21 cellular contexts compared by ENCODE assay signal in genomic region chr17:79108870-79109269, GRCh38. TPM values are rescaled to one million over a fixed set of nuclear protein-coding genes. Genes with fewer than 3 reads are reported as not detected.
DNase-seq lines count a peak whose midpoint lies in the region; ATAC-seq, FAIRE-seq and TF ChIP-seq lines count a peak whose summit lies in the region.
"Had no signal": no experiment of that assay in that cellular context is flagged by ENCODE, and none has a peak within 500 bp of the region (broad histone marks: within the 10 kb centered on the region; RNA-seq: fewer than 3 reads in every experiment).

No MANE protein-coding gene starts in this region.

- peaks cover 6 to 12% (median 7%) of the 10 kb centered on the region in 3 donors for H3K27me3 Mint-ChIP-seq in CD14-positive monocyte (ENCODE audit: low read depth in 3 of 3)

- TF ChIP-seq CTCF in HepG2 (CRISPR knock-in tag; IDR thresholded peaks at IDR 0.05) (no peak), right lobe of liver (IDR thresholded peaks at IDR 0.05) (no peak), K562 (IDR thresholded peaks at IDR 0.05 in 2 of 3, conservative IDR thresholded peaks at IDR 0.05 in 1 of 3; ENCODE audit: insufficient read depth in 2 of 3, low read depth in 1 of 3, low read length in 3 of 3) (no peak), CD14-positive monocyte (IDR thresholded peaks at IDR 0.05) (no peak)

- H2BK12ac ChIP-seq in neuronal stem cell (ENCODE audit: low read length), result peak overlapping the region; percentile 8

- FAIRE-seq in HepG2 (lab: Jason Lieb, UNC) (no peak), K562 (lab: Jason Lieb, UNC) (no peak)
- FAIRE-seq: A549, D721Med, GM12878, GM12892, GM18507 had no signal

- no peak overlapping the region for H4K8ac ChIP-seq in neuronal stem cell (ENCODE audit: low read depth, low read length)

- no peak for DNase-seq in HepG2 (ENCODE audit: low spot score)
- DNase-seq in right lobe of liver, result no peak
- no peak for DNase-seq in K562 (ENCODE audit: extremely low read depth in 1 of 4, low spot score in 3 of 4)
- no peak for DNase-seq in neuronal stem cell (ENCODE audit: low spot score)
- DNase-seq in glomerular visceral epithelial cell (ENCODE audit: extremely low spot score), result no peak
- no peak for DNase-seq in CD14-positive monocyte (ENCODE audit: low spot score)
- DNase-seq: AML-193; Caco-2; Calu3; CD4-positive, alpha-beta T cell; CD8-positive, alpha-beta T cell; DMS79 treated with DMSO at 0.1 percent for 48 hours; GDM1 had no signal

- peak overlapping the region; percentile 97 for H2AK5ac ChIP-seq in neuronal stem cell (ENCODE audit: low read depth, low read length)

- no peaks in the 10 kb centered on the region for H3K4me1 Mint-ChIP-seq in CD14-positive monocyte
- H3K4me1 Mint-ChIP-seq: B cell had no signal

- no peaks in the 10 kb centered on the region for H3K36me3 ChIP-seq in HepG2 (replicated peaks in 1 of 2; ENCODE audit: control insufficient read depth in 1 of 2, insufficient read depth in 2 of 2, low read length in 2 of 2)
- H3K36me3 ChIP-seq in right lobe of liver, result no peaks in the 10 kb centered on the region
- no peaks in the 10 kb centered on the region for H3K36me3 ChIP-seq in K562 (ENCODE audit: control insufficient read depth, insufficient read depth, low read length)
- no peaks in the 10 kb centered on the region for H3K36me3 ChIP-seq in neuronal stem cell (replicated peaks in 1 of 2; ENCODE audit: control insufficient read depth in 2 of 2, insufficient read depth in 2 of 2, low read length in 2 of 2)

- H3K9ac ChIP-seq in HepG2 (ENCODE audit: insufficient read depth, low read depth, low read length) (no peak overlapping the region), K562 (ENCODE audit: insufficient read depth in 1 of 2, low read depth in 2 of 2, low read length in 2 of 2) (no peak overlapping the region; a peak in 1 of 4 replicates), neuronal stem cell (ENCODE audit: low read depth, low read length, poor library complexity) (peak overlapping the region; percentile 77)

- no TSS peak for BruUV-seq in HepG2 (replicated peaks; lab: Mats Ljungman, UMichigan)
- no TSS peak for BruUV-seq in K562 (replicated peaks; lab: Mats Ljungman, UMichigan)

- H3K27me3 ChIP-seq in HepG2 (ENCODE audit: control insufficient read depth in 1 of 2, insufficient read depth in 2 of 2, low read length in 2 of 2) (peaks cover 54 to 100% of the 10 kb centered on the region in 2 experiments), right lobe of liver (no peaks in the 10 kb centered on the region), K562 (ENCODE audit: control insufficient read depth in 2 of 2, insufficient read depth in 2 of 2, low read length in 2 of 2) (peaks cover 17 to 97% of the 10 kb centered on the region in 2 experiments), neuronal stem cell (ENCODE audit: control insufficient read depth in 3 of 3, insufficient read depth in 3 of 3, low read depth in 1 of 3, low read length in 3 of 3) (peaks cover 0 to 79% (median 0%) of the 10 kb centered on the region in 3 experiments)

- no peak overlapping the region for H3K4me3 ChIP-seq in HepG2 (replicated peaks in 1 of 3; ENCODE audit: insufficient read depth in 1 of 3, low read depth in 2 of 3, low read length in 3 of 3)
- no peak overlapping the region for H3K4me3 ChIP-seq in right lobe of liver
- H3K4me3 ChIP-seq in K562, result no peak overlapping the region
- no peak overlapping the region for H3K4me3 ChIP-seq in neuronal stem cell (ENCODE audit: low read length in 2 of 2)
- H3K4me3 ChIP-seq: A549, GM12878 had no signal

- H3K14ac ChIP-seq in neuronal stem cell (ENCODE audit: low read length), result peak overlapping the region; percentile 4

- H3K9me3 ChIP-seq in HepG2 (ENCODE audit: low read length), result no peaks in the 10 kb centered on the region
- H3K9me3 ChIP-seq in right lobe of liver, result no peaks in the 10 kb centered on the region
- H3K9me3 ChIP-seq in K562 (replicated peaks; ENCODE audit: control insufficient read depth, insufficient read depth, low read depth, low read length), result no peaks in the 10 kb centered on the region
- H3K9me3 ChIP-seq in neuronal stem cell (replicated peaks in 1 of 2; ENCODE audit: control insufficient read depth in 2 of 2, insufficient read depth in 1 of 2, low read depth in 1 of 2, low read length in 2 of 2), result no peaks in the 10 kb centered on the region
- H3K9me3 ChIP-seq: A549, Caco-2 had no signal

- H3K9me3 Mint-ChIP-seq in CD14-positive monocyte, result peaks cover 0 to 2% (median 0%) of the 10 kb centered on the region in 7 donors
- H3K9me3 Mint-ChIP-seq: CD4-positive, alpha-beta T cell; CD8-positive, alpha-beta T cell had no signal

- H3K79me2 ChIP-seq in HepG2 (ENCODE audit: insufficient read depth, low read length), result no peaks in the 10 kb centered on the region
- no peaks in the 10 kb centered on the region for H3K79me2 ChIP-seq in K562 (ENCODE audit: control insufficient read depth, insufficient read depth, low read length)

- TF ChIP-seq EP300 in HepG2 (IDR thresholded peaks at IDR 0.05; ENCODE audit: low read depth in 2 of 2, low read length in 2 of 2) (no peak), HepG2 (CRISPR knock-in tag; IDR thresholded peaks at IDR 0.05; ENCODE audit: borderline replicate concordance) (no peak), K562 (IDR thresholded peaks at IDR 0.05; ENCODE audit: low read length) (no peak)

- H3K27ac Mint-ChIP-seq in CD14-positive monocyte, result no peak overlapping the region
- H3K27ac Mint-ChIP-seq: B cell; CD4-positive, alpha-beta T cell; CD8-positive, alpha-beta T cell had no signal

- WGBS in HepG2 (ENCODE audit: low lambda C conversion rate), result 30% methylated on average over 4 of the region's 15 CpGs
- WGBS in right lobe of liver (ENCODE audit: insufficient coverage, low coverage, low lambda C conversion rate, missing lambda C conversion rate), result 64% methylated on average over 10 of the region's 15 CpGs
- WGBS in K562 (ENCODE audit: insufficient coverage, low coverage, missing lambda C conversion rate), result 12% methylated on average over 13 of the region's 15 CpGs
- WGBS in neuronal stem cell (ENCODE audit: extremely low coverage in 2 of 2, insufficient read length in 2 of 2, insufficient replicate concordance in 1 of 2), 2 donors, result no CpG with 5 or more reads among the region's 15 CpGs

- no peaks in the 10 kb centered on the region for H3K9me1 ChIP-seq in K562 (ENCODE audit: control insufficient read depth, insufficient read depth, low read length)

- in situ Hi-C loops in HepG2 (cut with HindIII; ENCODE audit: extremely low pct_ligation_motif_present, low pct_unique_long_range_greater_than_20kb), result no loop called here
- in situ Hi-C loops in K562 (cut with MboI), result no loop called here

- peak overlapping the region; percentile 22 for H3K23ac ChIP-seq in neuronal stem cell (ENCODE audit: low read depth, low read length, poor library complexity)

- H3K4me1 ChIP-seq in HepG2 (ENCODE audit: insufficient read depth, low read length) (no peaks in the 10 kb centered on the region), right lobe of liver (no peaks in the 10 kb centered on the region), K562 (replicated peaks in 1 of 2; ENCODE audit: control insufficient read depth in 2 of 2, insufficient read depth in 2 of 2, low read length in 2 of 2) (peaks cover 0 to 17% of the 10 kb centered on the region in 2 experiments; a peak in 1 of 5 replicates), neuronal stem cell (ENCODE audit: control insufficient read depth in 2 of 2, insufficient read depth in 1 of 2, low read depth in 1 of 2, low read length in 2 of 2) (peaks cover 0 to 9% of the 10 kb centered on the region in 2 donors)
- H3K4me1 ChIP-seq: A549, Caco-2 had no signal

- peak overlapping the region; percentile 55 for H2BK120ac ChIP-seq in neuronal stem cell (ENCODE audit: low read depth, low read length)

- TF ChIP-seq POLR2A in HepG2 (IDR thresholded peaks at IDR 0.05; ENCODE audit: insufficient read depth in 1 of 2, low read depth in 2 of 2, low read length in 2 of 2) (no peak), right lobe of liver (IDR thresholded peaks at IDR 0.05) (no peak), K562 (conservative IDR thresholded peaks at IDR 0.05) (no peak)

- TF ChIP-seq RAD21 in HepG2 (CRISPR knock-in tag; IDR thresholded peaks at IDR 0.05) (no peak), K562 (CRISPR knock-in tag; conservative IDR thresholded peaks at IDR 0.05 in 1 of 2, IDR thresholded peaks at IDR 0.05 in 1 of 2) (no peak)

- no peak overlapping the region for H2AFZ ChIP-seq in HepG2 (ENCODE audit: low read length)
- H2AFZ ChIP-seq in K562 (ENCODE audit: low read depth, low read length), result no peak overlapping the region
- no peak overlapping the region for H2AFZ ChIP-seq in neuronal stem cell (ENCODE audit: low read length)

- ATAC-seq in HepG2, result no peak
- ATAC-seq in right lobe of liver, result no peak
- no peak for ATAC-seq in K562
- no peak for ATAC-seq in HG03175 (IDR thresholded peaks at IDR 0.05; ENCODE audit: unreplicated experiment)
- ATAC-seq: CD8-positive, alpha-beta T cell; GM12878 had no signal

- intact Hi-C loops in HepG2 (cut with micrococcal nuclease; ENCODE audit: unreplicated experiment) (no loop called here), right lobe of liver (cut with DNase I) (no loop called here), K562 (cut with micrococcal nuclease) (no loop called here), CD14-positive monocyte (cut with micrococcal nuclease) (no loop called here)

- no peak overlapping the region for H2BK15ac ChIP-seq in neuronal stem cell (ENCODE audit: low read length)

- H3K4me2 ChIP-seq in HepG2 (ENCODE audit: low read depth, low read length) (no peak overlapping the region), K562 (ENCODE audit: insufficient read depth, low read length) (no peak overlapping the region), neuronal stem cell (ENCODE audit: insufficient read depth, low read length, poor library complexity, severe bottlenecking) (no peak overlapping the region)
- H3K4me2 ChIP-seq: A549 had no signal

- no peak overlapping the region for H2BK5ac ChIP-seq in neuronal stem cell (ENCODE audit: low read length)

- CTCF ChIA-PET in HepG2 (lab: Yijun Ruan, JAX; ENCODE audit: low intra/inter-chr PET ratio, low total read pairs), result no interaction called here
- CTCF ChIA-PET in K562 (lab: Yijun Ruan, JAX; ENCODE audit: low intra/inter-chr PET ratio), result no interaction called here

- H4K20me1 ChIP-seq in HepG2 (ENCODE audit: insufficient read depth, low read length), result no peaks in the 10 kb centered on the region; the same call in 1 of the 2 replicates
- peaks cover 33% of the 10 kb centered on the region for H4K20me1 ChIP-seq in K562 (replicated peaks; ENCODE audit: control insufficient read depth, insufficient read depth, low read length)

- peak overlapping the region; percentile 81 for H4K91ac ChIP-seq in neuronal stem cell (ENCODE audit: low read depth, low read length, poor library complexity)

- H3K79me1 ChIP-seq in neuronal stem cell (ENCODE audit: low read depth, low read length), result peaks cover 1% of the 10 kb centered on the region

- no peak overlapping the region for H3K4ac ChIP-seq in neuronal stem cell (ENCODE audit: low read length)

- peak overlapping the region; percentile 66 for H3K18ac ChIP-seq in neuronal stem cell (ENCODE audit: low read length)

- H3K36me3 Mint-ChIP-seq in CD14-positive monocyte, result no peaks in the 10 kb centered on the region
- H3K36me3 Mint-ChIP-seq: CD8-positive, alpha-beta T cell had no signal

- H3K27ac ChIP-seq in HepG2 (ENCODE audit: extremely low read length, insufficient read depth, low read length), result no peak overlapping the region
- H3K27ac ChIP-seq in right lobe of liver, result no peak overlapping the region
- H3K27ac ChIP-seq in K562 (ENCODE audit: extremely low read depth, low read depth, low read length), result no peak overlapping the region
- H3K27ac ChIP-seq in neuronal stem cell (replicated peaks; ENCODE audit: low read length), result no peak overlapping the region
- H3K27ac ChIP-seq: 22Rv1, A549 had no signal

- no peak overlapping the region for H3K4me3 Mint-ChIP-seq in CD14-positive monocyte
- H3K4me3 Mint-ChIP-seq: B cell; CD4-positive, alpha-beta T cell; CD8-positive, alpha-beta T cell had no signal

- POLR2A ChIA-PET in HepG2 (lab: Yijun Ruan, JAX), result no interaction called here
- POLR2A ChIA-PET in K562 (lab: Yijun Ruan, JAX), result interaction anchor here (0.7 to 0.9 kb wide), 2 partner anchors 31 to 247 kb away, joined by 3 read pairs; no protein-coding TSS in a partner anchor

RNA-seq across cellular contexts. Expression of gene ENGASE, which starts 34.2 kb away (rescaled TPM):
- total RNA-seq in HepG2 (2016; rRNA removed; fragmentation: Illumina TruSeq; extraction: Trizol), result 2.8 and 10.6 TPM in 2 replicates
- 10.9 and 11.3 TPM in 2 replicates for total RNA-seq in HepG2 (2016; cell fraction: cytosol; rRNA removed; fragmentation: Illumina TruSeq; extraction: Trizol; ENCODE audit: low read depth)
- total RNA-seq in HepG2 (2016; cell fraction: insoluble cytoplasmic fraction; rRNA removed; fragmentation: Illumina TruSeq; extraction: Trizol), result 2.1 and 11.0 TPM in 2 replicates
- 4.0 and 4.4 TPM in 2 replicates for total RNA-seq in HepG2 (2016; cell fraction: membrane; rRNA removed; fragmentation: Illumina TruSeq; extraction: Trizol)
- 17.7 and 21.9 TPM in 2 replicates for total RNA-seq in HepG2 (2016; cell fraction: nucleus; rRNA removed; fragmentation: Illumina TruSeq; extraction: Trizol)
- 18.1 and 30.3 TPM in 2 replicates for polyA plus RNA-seq in HepG2 (2011; rRNA removed)
- 4.4 and 5.4 TPM in 2 replicates for polyA plus RNA-seq in HepG2 (2011; cell fraction: cytosol; rRNA removed)
- polyA plus RNA-seq in HepG2 (2011; cell fraction: nucleus; rRNA removed), result 327 and 364 TPM in 2 replicates
- 25.6 and 35.5 TPM in 2 replicates for polyA plus RNA-seq in HepG2 (2012)
- polyA plus RNA-seq in HepG2 (2016; cell fraction: cytosol; fragmentation: Illumina TruSeq; extraction: Trizol; ENCODE audit: low read depth), result 0.50 and 0.71 TPM in 2 replicates
- 3.3 and 4.0 TPM in 2 replicates for polyA plus RNA-seq in HepG2 (2016; cell fraction: insoluble cytoplasmic fraction; fragmentation: Illumina TruSeq; extraction: Trizol; ENCODE audit: low read depth)
- 1.3 and 1.4 TPM in 2 replicates for polyA plus RNA-seq in HepG2 (2016; cell fraction: membrane; fragmentation: Illumina TruSeq; extraction: Trizol; ENCODE audit: low read depth)
- polyA plus RNA-seq in HepG2 (2016; cell fraction: nucleus; fragmentation: Illumina TruSeq; extraction: Trizol; ENCODE audit: insufficient read depth, low read depth), result 64.3 and 73.5 TPM in 2 replicates
- polyA minus RNA-seq in HepG2 (2011; rRNA and poly(A)+ RNA removed; ENCODE audit: low replicate concordance), result 27.1 and 30.9 TPM in 2 replicates
- polyA minus RNA-seq in HepG2 (2011; cell fraction: cytosol; rRNA and poly(A)+ RNA removed), result 4.3 and 5.1 TPM in 2 replicates
- polyA minus RNA-seq in HepG2 (2011; cell fraction: nucleus; rRNA and poly(A)+ RNA removed), result 56.1 and 79.6 TPM in 2 replicates
- 10 to 100 TPM in 5 of 6 experiments, 1 to 10 TPM in 1; 7.4 to 63.7 (median 39.1) TPM for total RNA-seq in right lobe of liver
- total RNA-seq in K562 (2011; cell fraction: chromatin; rRNA removed; ENCODE audit: low replicate concordance), result 111 and 287 TPM in 2 replicates
- 149 and 158 TPM in 2 replicates for total RNA-seq in K562 (2011; cell fraction: nucleolus; rRNA removed)
- total RNA-seq in K562 (2011; cell fraction: nucleoplasm; rRNA removed), result 121 and 125 TPM in 2 replicates
- 14.0 and 17.2 TPM in 2 replicates for total RNA-seq in K562 (2014; rRNA removed)
- 6.5 and 9.1 TPM in 2 replicates for total RNA-seq in K562 (2014; rRNA removed; fragmentation: Illumina TruSeq; extraction: Trizol)
- total RNA-seq in K562 (2015; rRNA removed; fragmentation: Illumina TruSeq; extraction: Trizol), result 11.2 and 13.6 TPM in 2 replicates
- 32.3 and 45.5 TPM in 2 replicates for total RNA-seq in K562 (2021)
- 16.4 and 22.8 TPM in 2 replicates for polyA plus RNA-seq in K562 (2011; rRNA removed)
- 7.9 and 11.1 TPM in 2 replicates for polyA plus RNA-seq in K562 (2011; cell fraction: cytosol; rRNA removed)
- 246 and 319 TPM in 2 replicates for polyA plus RNA-seq in K562 (2011; cell fraction: nucleus; rRNA removed)
- polyA plus RNA-seq in K562 (2012), result 25.6 and 37.4 TPM in 2 replicates
- 13.9 and 15.2 TPM in 2 replicates for polyA plus RNA-seq in K562 (2014; fragmentation: Illumina TruSeq; extraction: Trizol)
- under 1 TPM; 0.06 to 0.14 TPM for polyA plus RNA-seq in K562 (2014; fragmentation: Nextera tagmentation; extraction: Ambion mirVana)
- polyA plus RNA-seq in K562 (2014; rRNA removed), result 36.5 and 42.5 TPM in 2 replicates
- polyA minus RNA-seq in K562 (2011; rRNA and poly(A)+ RNA removed), result 6.3 and 9.9 TPM in 2 replicates
- 5.7 and 13.2 TPM in 2 replicates for polyA minus RNA-seq in K562 (2011; cell fraction: cytosol; rRNA and poly(A)+ RNA removed)
- 49.8 and 50.9 TPM in 2 replicates for polyA minus RNA-seq in K562 (2011; cell fraction: nucleus; rRNA and poly(A)+ RNA removed)
- polyA plus RNA-seq in neuronal stem cell (2013, experiment 1 of 2), result 17.4 TPM
- polyA plus RNA-seq in neuronal stem cell (2013, experiment 2 of 2), result 18.1 TPM
- 1 to 10 TPM; 2.6 to 3.0 TPM for polyA plus RNA-seq in CD14-positive monocyte

Comparison
In these comparisons a context has a peak if more than half of its experiments do, and no peak if none do; other contexts are left out.
1. Of the 241 proteins assayed by ChIP-seq in both HepG2 and K562: peak only in HepG2: MNT; only in K562: none; in both: none; in neither: 240.